Comparison of ENCODE assay signal across 1 cellular context in genomic region chr22:28799834-28800307, GRCh38.
A peak's percentile ranks its signal among the peaks of the same experiment; 100 is the strongest.
TF ChIP-seq lines count a peak whose summit lies in the region.

No MANE protein-coding gene starts in this region.

TF ChIP-seq in H1, 55 proteins besides CTCF, POLR2A, EP300 and RAD21:
- TF ChIP-seq CREB1 (IDR thresholded peaks at IDR 0.05) (no peak), POLR2AphosphoS5 (IDR thresholded peaks at IDR 0.05; ENCODE audit: low read depth, low read length) (peak; percentile 28), EGR1 (IDR thresholded peaks at IDR 0.05; ENCODE audit: borderline replicate concordance, low read depth, low read length) (no peak)
